ENCODE assay signal across 2 cellular contexts in genomic region chr9:36222449-36222848, GRCh38.
TF ChIP-seq lines count a peak whose summit lies in the region.

No MANE protein-coding gene starts in this region.

TF ChIP-seq in IMR-90, 13 proteins besides CTCF, POLR2A, EP300 and RAD21:
- TF ChIP-seq MXI1 (IDR thresholded peaks at IDR 0.05; ENCODE audit: borderline replicate concordance, low read depth, low read length) (no peak), USF2 (IDR thresholded peaks at IDR 0.05; ENCODE audit: low read depth, low read length) (no peak), CEBPB (IDR thresholded peaks at IDR 0.05; ENCODE audit: low read depth, low read length) (no peak), FOS (IDR thresholded peaks at IDR 0.05; ENCODE audit: low read depth, low read length) (no peak), RFX5 (IDR thresholded peaks at IDR 0.05; ENCODE audit: low read depth, low read length) (no peak), MAFK (IDR thresholded peaks at IDR 0.05; ENCODE audit: low read depth, low read length) (no peak), CHD1 (IDR thresholded peaks at IDR 0.05; ENCODE audit: low read depth, low read length) (no peak), BHLHE40 (IDR thresholded peaks at IDR 0.05; ENCODE audit: low read depth, low read length) (no peak), NFE2L2 (IDR thresholded peaks at IDR 0.05; ENCODE audit: low read depth, low read length) (no peak), MAZ (IDR thresholded peaks at IDR 0.05; ENCODE audit: borderline replicate concordance, low read depth, low read length) (no peak), RCOR1 (IDR thresholded peaks at IDR 0.05; ENCODE audit: insufficient replicate concordance, low read length) (no peak), SMC3 (IDR thresholded peaks at IDR 0.05; ENCODE audit: low read depth, low read length) (no peak)
- TF ChIP-seq, protein P1, sequence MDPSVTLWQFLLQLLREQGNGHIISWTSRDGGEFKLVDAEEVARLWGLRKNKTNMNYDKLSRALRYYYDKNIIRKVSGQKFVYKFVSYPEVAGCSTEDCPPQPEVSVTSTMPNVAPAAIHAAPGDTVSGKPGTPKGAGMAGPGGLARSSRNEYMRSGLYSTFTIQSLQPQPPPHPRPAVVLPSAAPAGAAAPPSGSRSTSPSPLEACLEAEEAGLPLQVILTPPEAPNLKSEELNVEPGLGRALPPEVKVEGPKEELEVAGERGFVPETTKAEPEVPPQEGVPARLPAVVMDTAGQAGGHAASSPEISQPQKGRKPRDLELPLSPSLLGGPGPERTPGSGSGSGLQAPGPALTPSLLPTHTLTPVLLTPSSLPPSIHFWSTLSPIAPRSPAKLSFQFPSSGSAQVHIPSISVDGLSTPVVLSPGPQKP (IDR thresholded peaks at IDR 0.05; ENCODE audit: borderline replicate concordance, low read depth, low read length) = no peak
TF ChIP-seq in IMR-90: peak in this region for 0.

TF ChIP-seq in HepG2, 621 proteins besides CTCF, POLR2A, EP300 and RAD21:
- peak; percentile 99 for TF ChIP-seq ZNF550 (CRISPR knock-in tag; IDR thresholded peaks at IDR 0.05; ENCODE audit: borderline replicate concordance)
- TF ChIP-seq MZF1 (CRISPR knock-in tag; IDR thresholded peaks at IDR 0.05; ENCODE audit: borderline replicate concordance) = no peak
